9 cellular contexts compared by ENCODE assay signal in genomic region chr9:2623866-2624682, GRCh38. TPM values are rescaled to one million over a fixed set of nuclear protein-coding genes. Genes with fewer than 3 reads are reported as not detected.
DNase-seq lines count a peak whose midpoint lies in the region; ATAC-seq and TF ChIP-seq lines count a peak whose summit lies in the region.
"Had no signal": no experiment of that assay in that cellular context is flagged by ENCODE, and none has a peak within 500 bp of the region (broad histone marks: within the 10 kb centered on the region; RNA-seq: fewer than 3 reads in every experiment).

No MANE protein-coding gene starts in this region.

- peaks cover 60% of the 10 kb centered on the region for H4K20me1 ChIP-seq in DND-41 (ENCODE audit: insufficient read depth, low read length)

- peak overlapping the region; percentile 85 for H3K4me2 ChIP-seq in DND-41 (ENCODE audit: insufficient read depth, low read length)
- peak overlapping the region; percentile 88 for H3K4me2 ChIP-seq in parathyroid adenoma (ENCODE audit: low read length)

- peaks cover 71% of the 10 kb centered on the region for H3K79me2 ChIP-seq in DND-41 (ENCODE audit: insufficient read depth, low read length)
- H3K79me2 ChIP-seq in parathyroid adenoma, result no peaks in the 10 kb centered on the region

- TF ChIP-seq EP300 in gastroesophageal sphincter (IDR thresholded peaks at IDR 0.05), result no peak

- peaks cover 68% of the 10 kb centered on the region for H3K4me1 Mint-ChIP-seq in WTC11

- H3K27ac Mint-ChIP-seq in WTC11, result no peak overlapping the region

- H3K27me3 ChIP-seq in DND-41 (ENCODE audit: insufficient read depth, low read length, poor library complexity) (no peaks in the 10 kb centered on the region), gastroesophageal sphincter (no peaks in the 10 kb centered on the region), parathyroid adenoma (ENCODE audit: control insufficient read depth, insufficient read depth, low read length) (no peaks in the 10 kb centered on the region)

- ATAC-seq in DND-41 (ENCODE audit: insufficient read depth, low read depth) (no peak), WTC11 (no peak), gastroesophageal sphincter (no peak), omental fat pad (ENCODE audit: low FRiP score) (no peak)

- 36 to 38% methylated on average over 3 to 5 of the region's 5 CpGs for WGBS in gastroesophageal sphincter (ENCODE audit: low coverage in 1 of 2), 2 donors

- DNase-seq in DND-41 (no peak), WTC11 (ENCODE audit: low spot score) (no peak), H4 (ENCODE audit: low spot score) (no peak), omental fat pad (ENCODE audit: low spot score) (no peak), T1000 (lab: John Stamatoyannopoulos, UW) (no peak)
- no peak for DNase-seq in stimulated activated CD4-positive, alpha-beta T cell treated with anti-CD3 and anti-CD28 coated beads, Interleukin-2, amount 100 ng/mL, for 48 hours
- DNase-seq: OCI-M1 had no signal

- CTCF ChIA-PET in WTC11 (lab: Charles Lee), result no interaction called here

- H2AFZ ChIP-seq in DND-41 (ENCODE audit: low read depth, low read length) (no peak overlapping the region), parathyroid adenoma (no peak overlapping the region)

- H3K4me1 ChIP-seq in DND-41 (ENCODE audit: insufficient read depth, low read length), result peaks cover 49% of the 10 kb centered on the region
- H3K4me1 ChIP-seq in gastroesophageal sphincter, result peaks cover 0 to 48% (median 0%) of the 10 kb centered on the region in 3 donors
- H3K4me1 ChIP-seq in parathyroid adenoma, result no peaks in the 10 kb centered on the region

- peaks cover 14% of the 10 kb centered on the region for H3K36me3 Mint-ChIP-seq in WTC11

- peak overlapping the region; percentile 81 for H3K4me3 Mint-ChIP-seq in WTC11

- H3K36me3 ChIP-seq in DND-41 (ENCODE audit: insufficient read depth, low read length) (peaks cover 10% of the 10 kb centered on the region), gastroesophageal sphincter (no peaks in the 10 kb centered on the region), parathyroid adenoma (ENCODE audit: control insufficient read depth, insufficient read depth, low read length) (no peaks in the 10 kb centered on the region)

- H3K9ac ChIP-seq in DND-41 (ENCODE audit: low read depth, low read length), result peak overlapping the region; percentile 88
- no peak overlapping the region for H3K9ac ChIP-seq in parathyroid adenoma

- TF ChIP-seq POLR2A in gastroesophageal sphincter (IDR thresholded peaks at IDR 0.05), result no peak

- TF ChIP-seq CTCF in DND-41 (IDR thresholded peaks at IDR 0.05; ENCODE audit: borderline replicate concordance, extremely low read depth, low read length, poor library complexity, severe bottlenecking) (no peak), WTC11 (IDR thresholded peaks at IDR 0.05) (no peak), gastroesophageal sphincter (IDR thresholded peaks at IDR 0.05) (no peak), parathyroid adenoma (IDR thresholded peaks at IDR 0.05) (no peak), omental fat pad (IDR thresholded peaks at IDR 0.05) (no peak)

- POLR2A ChIA-PET in WTC11 (lab: Charles Lee), result interaction anchor here (0.6 kb wide), 1 partner anchor 1085 kb away, joined by 4 read pairs; no protein-coding TSS in a partner anchor

- peak overlapping the region in 1 of 2 experiments; percentile 93; a peak in 3 of 4 replicates for H3K4me3 ChIP-seq in DND-41 (ENCODE audit: low read depth in 1 of 2, low read length in 2 of 2)
- peak overlapping the region; percentile 87 to 89 for H3K4me3 ChIP-seq in gastroesophageal sphincter
- H3K4me3 ChIP-seq in parathyroid adenoma (ENCODE audit: low read depth, low read length), result peak overlapping the region; percentile 81

- H3K27ac ChIP-seq in DND-41 (ENCODE audit: low read length), result no peak overlapping the region
- peak overlapping the region; percentile 56 to 92 (median 86) for H3K27ac ChIP-seq in gastroesophageal sphincter
- H3K27ac ChIP-seq in parathyroid adenoma, result peak overlapping the region; percentile 74

- H3K9me3 Mint-ChIP-seq in WTC11, result no peaks in the 10 kb centered on the region

- H3K9me3 ChIP-seq in DND-41 (ENCODE audit: insufficient read depth, low read length, severe bottlenecking), result no peaks in the 10 kb centered on the region
- no peaks in the 10 kb centered on the region for H3K9me3 ChIP-seq in gastroesophageal sphincter
- no peaks in the 10 kb centered on the region for H3K9me3 ChIP-seq in parathyroid adenoma (ENCODE audit: control insufficient read depth, low read length)

- H3K27me3 Mint-ChIP-seq in WTC11 (ENCODE audit: low read depth), result peaks cover 30% of the 10 kb centered on the region

TF ChIP-seq in WTC11, 78 proteins besides CTCF, POLR2A, EP300 and RAD21:
- TF ChIP-seq SMAD4 (CRISPR knock-in tag; IDR thresholded peaks at IDR 0.05) (no peak), HMGXB4 (CRISPR knock-in tag; IDR thresholded peaks at IDR 0.05) (no peak), CREB1 (CRISPR knock-in tag; IDR thresholded peaks at IDR 0.05) (no peak), CREM (CRISPR knock-in tag; IDR thresholded peaks at IDR 0.05) (no peak), NR3C1 (CRISPR knock-in tag; conservative IDR thresholded peaks at IDR 0.05; ENCODE audit: low read depth) (no peak), ESRRA (CRISPR knock-in tag; IDR thresholded peaks at IDR 0.05; ENCODE audit: borderline replicate concordance) (no peak), ETV6 (CRISPR knock-in tag; IDR thresholded peaks at IDR 0.05) (no peak)
TF ChIP-seq in WTC11: peak in this region for 0.

RNA-seq across cellular contexts. Expression of gene VLDLR, which starts 2.5 kb away (rescaled TPM):
- total RNA-seq in WTC11 (2021), result 40.8 to 57.1 TPM (median 56.6 TPM) in 3 replicates
- total RNA-seq in gastroesophageal sphincter, result 10 to 100 TPM; 19.0 to 26.3 (median 20.8) TPM
- total RNA-seq in H4 (2014; rRNA removed; shearing (Covaris generic)), result 4.9 and 7.8 TPM in 2 replicates
- 10 to 100 TPM in 3 of 4 donors, 1 to 10 TPM in 1; 5.4 to 39.3 (median 16.1) TPM for total RNA-seq in omental fat pad
